Comparison of ENCODE assay signal across 24 cellular contexts in the genomic region with DNA sequence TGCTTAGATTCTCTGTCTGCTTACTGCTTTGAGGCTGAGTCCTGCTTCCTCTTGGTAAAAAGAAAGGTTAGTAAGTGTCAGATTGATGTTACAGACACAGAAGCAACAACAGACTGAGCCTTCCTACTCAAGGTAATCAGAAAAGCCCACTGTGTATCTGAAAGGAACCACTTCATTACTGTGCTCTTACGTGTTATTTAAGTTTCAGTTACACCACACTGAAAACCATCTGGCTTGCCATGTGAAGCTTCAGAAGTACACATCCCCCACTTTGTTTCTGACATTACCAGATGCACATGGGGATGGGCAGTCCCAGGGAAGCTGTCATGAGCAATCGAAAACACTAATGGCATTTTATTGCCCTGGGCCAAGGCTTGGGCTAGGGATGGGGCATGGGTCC.
DNase-seq lines count a peak whose midpoint lies in the region; ATAC-seq and TF ChIP-seq lines count a peak whose summit lies in the region.
"Had no signal": no experiment of that assay in that cellular context is flagged by ENCODE, and none has a peak within 500 bp of the region (broad histone marks: within the 10 kb centered on the region; RNA-seq: fewer than 3 reads in every experiment).

No MANE protein-coding gene starts in this region.

- intact Hi-C loops in CD4-positive, alpha-beta T cell (cut with DNase I, micrococcal nuclease): loop anchor here in 1 of 2 experiments (5.0 kb wide), 1 partner anchor 48 kb away; no protein-coding TSS in a partner anchor

- no peaks in the 10 kb centered on the region for H3K9me3 ChIP-seq in CD4-positive, alpha-beta T cell (ENCODE audit: control insufficient read depth, low read length)
- H3K9me3 ChIP-seq in MM.1S (replicated peaks; ENCODE audit: insufficient read depth, low read length): no peaks in the 10 kb centered on the region
- H3K9me3 ChIP-seq: SJSA1 had no signal

- no peaks in the 10 kb centered on the region for H4K20me1 ChIP-seq in MM.1S (ENCODE audit: insufficient read depth, low read length)
- H4K20me1 ChIP-seq: BLaER1 treated with 17β-estradiol and CSF1 and Interleukin-3, amounts not matched to agents 10 nM and 100 nM had no signal

- peaks cover 4% of the 10 kb centered on the region for H3K4me1 ChIP-seq in MM.1S (ENCODE audit: low read length)
- H3K4me1 ChIP-seq: SJSA1 had no signal

- no peaks in the 10 kb centered on the region for H3K79me2 ChIP-seq in MM.1S (ENCODE audit: low read length)

- H3K9ac ChIP-seq in MM.1S (ENCODE audit: low read length): peak overlapping the region; percentile 18; the same call in 1 of the 2 replicates
- H3K9ac ChIP-seq: BLaER1 treated with 17β-estradiol and CSF1 and Interleukin-3, amounts not matched to agents 10 nM and 100 nM had no signal

- in situ Hi-C loops in SK-MEL-5 (cut with HindIII; ENCODE audit: low pct_unique_long_range_greater_than_20kb, low sequenced_read_pairs): no loop called here

- H3K27ac Mint-ChIP-seq in CD4-positive, alpha-beta T cell: peak overlapping the region; percentile 81
- H3K27ac Mint-ChIP-seq: CD8-positive, alpha-beta T cell had no signal

- no peak overlapping the region for H3K4me2 ChIP-seq in MM.1S (ENCODE audit: low read depth, low read length)

- H3K4me3 Mint-ChIP-seq in CD4-positive, alpha-beta T cell: no peak overlapping the region
- H3K4me3 Mint-ChIP-seq: CD8-positive, alpha-beta T cell had no signal

- no peak overlapping the region for H3K27ac ChIP-seq in CD4-positive, alpha-beta T cell (ENCODE audit: low read depth, low read length)
- H3K27ac ChIP-seq in MM.1S (ENCODE audit: low read length): peak overlapping the region; percentile 54; the same call in 1 of the 2 replicates
- H3K27ac ChIP-seq: HL-60, SJSA1 had no signal

- no peaks in the 10 kb centered on the region for H3K36me3 Mint-ChIP-seq in CD4-positive, alpha-beta T cell (ENCODE audit: low read depth)
- H3K36me3 Mint-ChIP-seq: CD8-positive, alpha-beta T cell had no signal

- H3K9me2 ChIP-seq in MM.1S (replicated peaks; ENCODE audit: insufficient read depth, low read length): no peaks in the 10 kb centered on the region

- H3K27me3 Mint-ChIP-seq in CD4-positive, alpha-beta T cell: no peaks in the 10 kb centered on the region

- POLR2A ChIA-PET in CD4-positive, alpha-beta T cell (lab: Charles Lee): interaction anchor here (0.6 kb wide), 1 partner anchor 234 kb away, joined by 4 read pairs; no protein-coding TSS in a partner anchor

- no peak for TF ChIP-seq CTCF in CD4-positive, alpha-beta T cell (IDR thresholded peaks at IDR 0.05)
- no peak for TF ChIP-seq CTCF in MM.1S (IDR thresholded peaks at IDR 0.05; ENCODE audit: low read length)

- H3K27me3 ChIP-seq in CD4-positive, alpha-beta T cell (ENCODE audit: control insufficient read depth, insufficient read depth, low read length): no peaks in the 10 kb centered on the region
- no peaks in the 10 kb centered on the region for H3K27me3 ChIP-seq in MM.1S (replicated peaks; ENCODE audit: insufficient read depth, low read length)
- H3K27me3 ChIP-seq: BLaER1 treated with 17β-estradiol and CSF1 and Interleukin-3, amounts not matched to agents 10 nM and 100 nM; SJSA1 had no signal

- H3F3A ChIP-seq in MM.1S (ENCODE audit: insufficient read depth, low read length): no peaks in the 10 kb centered on the region

- H3K4me1 Mint-ChIP-seq in CD4-positive, alpha-beta T cell (ENCODE audit: low read depth): peaks cover 12% of the 10 kb centered on the region

- H3K4me3 ChIP-seq in MM.1S (ENCODE audit: low read length): no peak overlapping the region
- H3K4me3 ChIP-seq: BLaER1 treated with 17β-estradiol and CSF1 and Interleukin-3, amounts not matched to agents 10 nM and 100 nM; SJSA1 had no signal

- H3K36me3 ChIP-seq in MM.1S (replicated peaks; ENCODE audit: insufficient read depth, low read length): no peaks in the 10 kb centered on the region
- H3K36me3 ChIP-seq: BLaER1 treated with 17β-estradiol and CSF1 and Interleukin-3, amounts not matched to agents 10 nM and 100 nM; SJSA1 had no signal

- peaks cover 8% of the 10 kb centered on the region for H3K9me3 Mint-ChIP-seq in CD4-positive, alpha-beta T cell

- no peak overlapping the region for H2AFZ ChIP-seq in MM.1S (ENCODE audit: low read length)

- ATAC-seq in CD4-positive, alpha-beta T cell (ENCODE audit: poor library complexity): peak; percentile 83
- ATAC-seq in HG02798 (IDR thresholded peaks at IDR 0.05; ENCODE audit: poor library complexity, unreplicated experiment): no peak
- ATAC-seq: CD8-positive, alpha-beta T cell; HepG2; Right ventricle myocardium inferior had no signal

- peak; percentile 20 for DNase-seq in Ammon's horn (ENCODE audit: low spot score)
- DNase-seq in CD4-positive, alpha-beta T cell: no peak
- DNase-seq in MM.1S: peak; percentile 64
- peak; percentile 36 for DNase-seq in SK-MEL-5 (ENCODE audit: low read depth, low spot score)
- DNase-seq in kidney tubule cell (ENCODE audit: low spot score): no peak
- no peak for DNase-seq in DMS114 treated with DMSO at 0.1 percent for 48 hours (lab: John Stamatoyannopoulos, UW; ENCODE audit: unreplicated experiment)
- DNase-seq: ACHN; CD8-positive, alpha-beta T cell; DMS53; GDM1; KBM-7; NCI-H1092 treated with DMSO at 0.1 percent for 48 hours; NCI-H1436 treated with DMSO at 0.1 percent for 48 hours; NCI-H2029 treated with DMSO at 0.1 percent for 48 hours; NCI-H2227 treated with DMSO at 0.1 percent for 48 hours; NCI-H510A; NCI-H82; OCI-M1 had no signal

- CTCF ChIA-PET in CD4-positive, alpha-beta T cell (lab: Charles Lee): no interaction called here

Comparison
In these comparisons a context has a peak if more than half of its experiments do, and no peak if none do; other contexts are left out.
1. DNase-seq: peak in Ammon's horn (single experiment), MM.1S (single experiment) and SK-MEL-5 (single experiment); none in CD4-positive, alpha-beta T cell (0 of 10), kidney tubule cell (single experiment) and DMS114 treated with DMSO at 0.1 percent for 48 hours (single experiment).